Comparison of ENCODE assay signal across 7 cellular contexts in genomic region chr10:132387723-132388210, GRCh38. TPM values are rescaled to one million over a fixed set of nuclear protein-coding genes. Genes with fewer than 3 reads are reported as not detected.
DNase-seq lines count a peak whose midpoint lies in the region; ATAC-seq and TF ChIP-seq lines count a peak whose summit lies in the region.

No MANE protein-coding gene starts in this region.

- peak overlapping the region; percentile 64 for H3K27ac ChIP-seq in hepatocyte

- peak; percentile 67 for TF ChIP-seq CTCF in hepatocyte (IDR thresholded peaks at IDR 0.05; ENCODE audit: poor library complexity)

- no peaks in the 10 kb centered on the region for H3K79me2 ChIP-seq in hepatocyte

- H3K27me3 Mint-ChIP-seq in activated naive CD8-positive, alpha-beta T cell treated with anti-CD3 and anti-CD28 coated beads, Interleukin-2, amount 50 U/mL, for 24 hours, result peaks cover 3% of the 10 kb centered on the region

- no peak overlapping the region for H2AFZ ChIP-seq in hepatocyte

- 6% methylated on average over 18 of the region's 26 CpGs for WGBS in hepatocyte (ENCODE audit: low lambda C conversion rate, missing lambda C conversion rate)

- H3K4me3 ChIP-seq in hepatocyte, result no peak overlapping the region

- no peaks in the 10 kb centered on the region for H4K20me1 ChIP-seq in hepatocyte (ENCODE audit: insufficient read depth, poor library complexity, severe bottlenecking)

- H3K9me3 ChIP-seq in hepatocyte (ENCODE audit: low read depth), result no peaks in the 10 kb centered on the region

- DNase-seq in HT-29 (ENCODE audit: low spot score), result peak; percentile 34
- DNase-seq in T-helper 1 cell, result peak; percentile 50 to 78 (median 72)
- DNase-seq in activated naive CD8-positive, alpha-beta T cell treated with anti-CD3 and anti-CD28 coated beads, Interleukin-2, amount 50 U/mL, for 24 hours, result peak; percentile 82
- peak; percentile 87 for DNase-seq in hepatocyte (ENCODE audit: low spot score)
- peak in 3 of 4 experiments; percentile 57 to 63 (median 63) for DNase-seq in stimulated activated CD4-positive, alpha-beta T cell treated with anti-CD3 and anti-CD28 coated beads, Interleukin-1b, Interleukin-23, amount 100 ng/mL, for 24 hours (ENCODE audit: low read depth in 4 of 4, low spot score in 1 of 4)

- H3K4me2 ChIP-seq in hepatocyte, result peak overlapping the region; percentile 71

- peaks cover 10% of the 10 kb centered on the region for H3K4me1 Mint-ChIP-seq in activated naive CD8-positive, alpha-beta T cell treated with anti-CD3 and anti-CD28 coated beads, Interleukin-2, amount 50 U/mL, for 24 hours

- peak overlapping the region; percentile 62 for H3K4me3 Mint-ChIP-seq in activated naive CD8-positive, alpha-beta T cell treated with anti-CD3 and anti-CD28 coated beads, Interleukin-2, amount 50 U/mL, for 24 hours

- H3K9me2 ChIP-seq in hepatocyte (replicated peaks; ENCODE audit: insufficient read depth), result no peaks in the 10 kb centered on the region

- ATAC-seq in GM18502 (IDR thresholded peaks at IDR 0.05; ENCODE audit: poor library complexity, unreplicated experiment) (peak; percentile 68), HG03521 (IDR thresholded peaks at IDR 0.05; ENCODE audit: unreplicated experiment) (no peak)
- ATAC-seq in activated naive CD8-positive, alpha-beta T cell treated with anti-CD3 and anti-CD28 coated beads, Interleukin-2, amount 50 U/mL, for 24 hours, result peak; percentile 33

- no peaks in the 10 kb centered on the region for H3K27me3 ChIP-seq in hepatocyte

- peaks cover 22% of the 10 kb centered on the region for H3K4me1 ChIP-seq in hepatocyte (ENCODE audit: insufficient read depth)

- no peaks in the 10 kb centered on the region for H3K36me3 Mint-ChIP-seq in activated naive CD8-positive, alpha-beta T cell treated with anti-CD3 and anti-CD28 coated beads, Interleukin-2, amount 50 U/mL, for 24 hours (ENCODE audit: low read depth)

- H3K36me3 ChIP-seq in hepatocyte (replicated peaks; ENCODE audit: insufficient read depth, low read depth), result no peaks in the 10 kb centered on the region

- peak overlapping the region; percentile 85 for H3K27ac Mint-ChIP-seq in activated naive CD8-positive, alpha-beta T cell treated with anti-CD3 and anti-CD28 coated beads, Interleukin-2, amount 50 U/mL, for 24 hours

- peaks cover 8% of the 10 kb centered on the region for H3K9me3 Mint-ChIP-seq in activated naive CD8-positive, alpha-beta T cell treated with anti-CD3 and anti-CD28 coated beads, Interleukin-2, amount 50 U/mL, for 24 hours

RNA-seq across cellular contexts. Expression of gene PWWP2B, which starts 9.2 kb away (rescaled TPM):
- 73.4 and 79.9 TPM in 2 replicates for total RNA-seq in HT-29 (2014; rRNA removed; shearing (Covaris generic))
- total RNA-seq in hepatocyte, result 15.1 and 18.0 TPM in 2 replicates
- polyA plus RNA-seq in hepatocyte, result 10.7 and 12.7 TPM in 2 replicates

RNA-seq across cellular contexts. Expression of gene LRRC27, which starts 55.8 kb away (rescaled TPM):
- total RNA-seq in HT-29 (2014; rRNA removed; shearing (Covaris generic)), result 3.3 and 11.1 TPM in 2 replicates
- total RNA-seq in hepatocyte, result 6.8 and 8.3 TPM in 2 replicates
- polyA plus RNA-seq in hepatocyte, result 7.5 and 7.9 TPM in 2 replicates

Comparison
In these comparisons a context has a peak if more than half of its experiments do, and no peak if none do; other contexts are left out.
1. DNase-seq: peak in every context shown above with its lines; median percentile 87 in hepatocyte; 82 in activated naive CD8-positive, alpha-beta T cell treated with anti-CD3 and anti-CD28 coated beads, Interleukin-2, amount 50 U/mL, for 24 hours; 72 in T-helper 1 cell; 63 in stimulated activated CD4-positive, alpha-beta T cell treated with anti-CD3 and anti-CD28 coated beads, Interleukin-1b, Interleukin-23, amount 100 ng/mL, for 24 hours; 34 in HT-29.